ENCODE assay signal across 8 cellular contexts in genomic region chr2:96739633-96740428, GRCh38. TPM values are rescaled to one million over a fixed set of nuclear protein-coding genes. Genes with fewer than 3 reads are reported as not detected.
DNase-seq lines count a peak whose midpoint lies in the region; ATAC-seq and TF ChIP-seq lines count a peak whose summit lies in the region.

TSS of gene LMAN2L (minus strand) at chr2:96740064. CDS start at chr2:96740040, 24 bp downstream.

- TF ChIP-seq POLR2A in IMR-90 (IDR thresholded peaks at IDR 0.05; ENCODE audit: low read depth, low read length): peak; percentile 70; the same call in 1 of the 2 replicates

- H3K9me3 ChIP-seq in IMR-90 (ENCODE audit: control insufficient read depth, insufficient read depth, low read length) (no peaks in the 10 kb centered on the region), mucosa of descending colon (no peaks in the 10 kb centered on the region)

- H2AK9ac ChIP-seq in IMR-90 (replicated peaks; ENCODE audit: low read depth, low read length, poor library complexity): peak within 1 kb of the TSS; percentile 60

- peak within 1 kb of the TSS; percentile 59 for H3K9ac ChIP-seq in IMR-90 (ENCODE audit: low read depth, low read length)

- DNase-seq in DMS 273 (lab: John Stamatoyannopoulos, UW; ENCODE audit: unreplicated experiment) (peak; percentile 99), IMR-90 (peak; percentile 95), OCI-M1 (lab: John Stamatoyannopoulos, UW) (peak; percentile 98), activated T-cell treated with anti-CD3 and anti-CD28 coated beads for 48 hours (ENCODE audit: low read depth) (peak; percentile 94), epithelial cell of esophagus (ENCODE audit: low read depth) (peak; percentile 98), mucosa of descending colon (peak; percentile 96 to 99 (median 98))
- DNase-seq in stimulated activated CD8-positive, alpha-beta memory T cell treated with anti-CD3 and anti-CD28 coated beads, Interleukin-4, amount 100 ng/mL, for 24 hours (ENCODE audit: low read depth): peak; percentile 91

- peak within 1 kb of the TSS; percentile 99 for H2AFZ ChIP-seq in IMR-90 (replicated peaks; ENCODE audit: low read length, poor library complexity)

- dilution Hi-C loops in IMR-90 (cut with HindIII; ENCODE audit: low sequenced_read_pairs, unreplicated experiment): no loop called here

- peak within 1 kb of the TSS; percentile 88 for H3K4ac ChIP-seq in IMR-90 (ENCODE audit: low read depth, low read length)

- peak within 1 kb of the TSS; percentile 57; the same call in 1 of the 2 replicates for H3K56ac ChIP-seq in IMR-90 (ENCODE audit: extremely low read depth, insufficient read depth, low read length)

- no peak within 1 kb of the TSS for H2BK20ac ChIP-seq in IMR-90 (ENCODE audit: low read depth, low read length)

- H3K36me3 ChIP-seq in IMR-90 (ENCODE audit: control insufficient read depth, insufficient read depth, low read length) (no peaks in the 10 kb centered on the region; the same call in 1 of the 2 replicates), mucosa of descending colon (ENCODE audit: low read depth) (no peaks in the 10 kb centered on the region)

- peak within 1 kb of the TSS; percentile 90 for H3K4me2 ChIP-seq in IMR-90 (ENCODE audit: low read depth, low read length)

- peak within 1 kb of the TSS; percentile 44; the same call in 1 of the 2 replicates for H4K5ac ChIP-seq in IMR-90 (ENCODE audit: low read depth, low read length)

- intact Hi-C loops in IMR-90 (cut with micrococcal nuclease) (loop anchor here (5.0 to 10.0 kb wide), 2 partner anchors 103 to 225 kb away; partner anchors contain the start of gene KANSL3), mucosa of descending colon (cut with DNase I, micrococcal nuclease) (no loop called here)

- H3K4me1 ChIP-seq in IMR-90 (ENCODE audit: control insufficient read depth, insufficient read depth, low read length) (peaks cover 2% of the 10 kb centered on the region), mucosa of descending colon (ENCODE audit: low read depth) (peaks cover 8% of the 10 kb centered on the region)

- H3K23ac ChIP-seq in IMR-90 (ENCODE audit: low read depth, low read length): peak within 1 kb of the TSS; percentile 89

- ATAC-seq in GM21528 (IDR thresholded peaks at IDR 0.05; ENCODE audit: low FRiP score, unreplicated experiment) (peak; percentile 96), IMR-90 (ENCODE audit: low read depth) (peak; percentile 100), mucosa of descending colon (peak; percentile 100)

- in situ Hi-C loops in IMR-90 (cut with MboI; ENCODE audit: low sequenced_read_pairs): no loop called here

- H2BK5ac ChIP-seq in IMR-90 (ENCODE audit: low read depth, low read length, poor library complexity, severe bottlenecking): peak within 1 kb of the TSS; percentile 25

- H3K27me3 ChIP-seq in IMR-90 (ENCODE audit: control insufficient read depth, insufficient read depth, low read length): no peaks in the 10 kb centered on the region; the same call in 1 of the 2 replicates

- BruUV-seq in IMR-90 (replicated peaks; lab: Mats Ljungman, UMichigan): no TSS peak

- peak within 1 kb of the TSS; percentile 34; the same call in 1 of the 2 replicates for H4K91ac ChIP-seq in IMR-90 (ENCODE audit: insufficient read depth, low read depth, low read length)

- TF ChIP-seq CTCF in IMR-90 (conservative IDR thresholded peaks at IDR 0.05; ENCODE audit: low read depth, low read length) (no peak), epithelial cell of esophagus (IDR thresholded peaks at IDR 0.05; ENCODE audit: insufficient read depth, low read depth, low read length, missing control alignments) (no peak), mucosa of descending colon (IDR thresholded peaks at IDR 0.05) (no peak)

- H3K4me3 ChIP-seq in IMR-90 (ENCODE audit: insufficient read depth, low read depth, low read length): peak within 1 kb of the TSS; percentile 81
- H3K4me3 ChIP-seq in epithelial cell of esophagus (ENCODE audit: low read length): peak within 1 kb of the TSS; percentile 73
- peak within 1 kb of the TSS; percentile 51 for H3K4me3 ChIP-seq in mucosa of descending colon

- H2AK5ac ChIP-seq in IMR-90 (ENCODE audit: low read depth, low read length): peak within 1 kb of the TSS; percentile 87

- CTCF ChIA-PET in IMR-90 (lab: Yijun Ruan, JAX): no interaction called here

- no peaks in the 10 kb centered on the region for H4K20me1 ChIP-seq in IMR-90 (ENCODE audit: insufficient read depth, low read length)

- no peak within 1 kb of the TSS for H2BK15ac ChIP-seq in IMR-90 (ENCODE audit: low read depth, low read length)

- WGBS in IMR-90 (ENCODE audit: extremely low coverage in 2 of 2, insufficient read length in 1 of 2), 2 experiments: 2% methylated on average over 20 of the region's 43 CpGs; no CpG with 5 or more reads in 1 of the 2 experiments

- no peak for TF ChIP-seq RAD21 in IMR-90 (IDR thresholded peaks at IDR 0.05; ENCODE audit: low read length)

- H3K18ac ChIP-seq in IMR-90 (ENCODE audit: low read depth, low read length): no peak within 1 kb of the TSS

- H3K14ac ChIP-seq in IMR-90 (replicated peaks; ENCODE audit: low read depth, low read length): peak within 1 kb of the TSS; percentile 91

- H3K9me1 ChIP-seq in IMR-90 (ENCODE audit: insufficient read depth, low read length): no peaks in the 10 kb centered on the region; the same call in 1 of the 2 replicates

- POLR2A ChIA-PET in IMR-90 (lab: Charles Lee; ENCODE audit: unreplicated experiment): no interaction called here

- H3K27ac ChIP-seq in IMR-90 (ENCODE audit: insufficient read depth, low read length): peak within 1 kb of the TSS; percentile 75

- H2BK120ac ChIP-seq in IMR-90 (ENCODE audit: low read depth, low read length): peak within 1 kb of the TSS; percentile 62; the same call in 1 of the 2 replicates

- peak within 1 kb of the TSS; percentile 58 to 84 for H4K8ac ChIP-seq in IMR-90 (ENCODE audit: low read depth in 2 of 2, low read length in 2 of 2)

- H3K79me1 ChIP-seq in IMR-90 (ENCODE audit: low read depth in 1 of 2, low read length in 2 of 2): peaks cover 27 to 40% of the 10 kb centered on the region in 2 experiments

TF ChIP-seq in IMR-90, 13 proteins besides CTCF, POLR2A, EP300 and RAD21:
- TF ChIP-seq RCOR1 (IDR thresholded peaks at IDR 0.05; ENCODE audit: insufficient replicate concordance, low read length): peak; percentile 16
- no peak for TF ChIP-seq NFE2L2 (IDR thresholded peaks at IDR 0.05; ENCODE audit: low read depth, low read length)
- TF ChIP-seq CHD1 (IDR thresholded peaks at IDR 0.05; ENCODE audit: low read depth, low read length): no peak
- no peak for TF ChIP-seq CEBPB (IDR thresholded peaks at IDR 0.05; ENCODE audit: low read depth, low read length)
- TF ChIP-seq MXI1 (IDR thresholded peaks at IDR 0.05; ENCODE audit: borderline replicate concordance, low read depth, low read length): no peak
- TF ChIP-seq RFX5 (IDR thresholded peaks at IDR 0.05; ENCODE audit: low read depth, low read length): no peak
- TF ChIP-seq USF2 (IDR thresholded peaks at IDR 0.05; ENCODE audit: low read depth, low read length): peak; percentile 82
- no peak for TF ChIP-seq FOS (IDR thresholded peaks at IDR 0.05; ENCODE audit: low read depth, low read length)
- no peak for TF ChIP-seq SMC3 (IDR thresholded peaks at IDR 0.05; ENCODE audit: low read depth, low read length)
- no peak for TF ChIP-seq MAFK (IDR thresholded peaks at IDR 0.05; ENCODE audit: low read depth, low read length)
- TF ChIP-seq BHLHE40 (IDR thresholded peaks at IDR 0.05; ENCODE audit: low read depth, low read length): peak; percentile 90
- peak; percentile 65; the same call in 1 of the 2 replicates for TF ChIP-seq MAZ (IDR thresholded peaks at IDR 0.05; ENCODE audit: borderline replicate concordance, low read depth, low read length)
- no peak for TF ChIP-seq ELK1 (IDR thresholded peaks at IDR 0.05; ENCODE audit: borderline replicate concordance, low read depth, low read length)

RNA-seq across cellular contexts. Expression of gene LMAN2L, which starts in this region (rescaled TPM):
- total RNA-seq in IMR-90 (2012; rRNA removed) (19.2 and 22.9 TPM in 2 replicates), mucosa of descending colon (10 to 100 TPM; 11.2 to 21.0 (median 14.2) TPM)
- 20.8 and 22.5 TPM in 2 replicates for polyA plus RNA-seq in IMR-90 (2012; rRNA removed)
- polyA plus RNA-seq in IMR-90 (2012; cell fraction: cytosol; rRNA removed): 14.9 and 18.4 TPM in 2 replicates
- 13.0 and 23.6 TPM in 2 replicates for polyA plus RNA-seq in IMR-90 (2012; cell fraction: nucleus; rRNA removed; ENCODE audit: low replicate concordance)

Comparison
In these comparisons a context has a peak if more than half of its experiments do, and no peak if none do; other contexts are left out.
1. Peak in every context shown above with its lines: DNase-seq, ATAC-seq, H3K4me3 ChIP-seq and H3K27ac ChIP-seq.